9 cellular contexts compared by ENCODE assay signal in the genomic region with DNA sequence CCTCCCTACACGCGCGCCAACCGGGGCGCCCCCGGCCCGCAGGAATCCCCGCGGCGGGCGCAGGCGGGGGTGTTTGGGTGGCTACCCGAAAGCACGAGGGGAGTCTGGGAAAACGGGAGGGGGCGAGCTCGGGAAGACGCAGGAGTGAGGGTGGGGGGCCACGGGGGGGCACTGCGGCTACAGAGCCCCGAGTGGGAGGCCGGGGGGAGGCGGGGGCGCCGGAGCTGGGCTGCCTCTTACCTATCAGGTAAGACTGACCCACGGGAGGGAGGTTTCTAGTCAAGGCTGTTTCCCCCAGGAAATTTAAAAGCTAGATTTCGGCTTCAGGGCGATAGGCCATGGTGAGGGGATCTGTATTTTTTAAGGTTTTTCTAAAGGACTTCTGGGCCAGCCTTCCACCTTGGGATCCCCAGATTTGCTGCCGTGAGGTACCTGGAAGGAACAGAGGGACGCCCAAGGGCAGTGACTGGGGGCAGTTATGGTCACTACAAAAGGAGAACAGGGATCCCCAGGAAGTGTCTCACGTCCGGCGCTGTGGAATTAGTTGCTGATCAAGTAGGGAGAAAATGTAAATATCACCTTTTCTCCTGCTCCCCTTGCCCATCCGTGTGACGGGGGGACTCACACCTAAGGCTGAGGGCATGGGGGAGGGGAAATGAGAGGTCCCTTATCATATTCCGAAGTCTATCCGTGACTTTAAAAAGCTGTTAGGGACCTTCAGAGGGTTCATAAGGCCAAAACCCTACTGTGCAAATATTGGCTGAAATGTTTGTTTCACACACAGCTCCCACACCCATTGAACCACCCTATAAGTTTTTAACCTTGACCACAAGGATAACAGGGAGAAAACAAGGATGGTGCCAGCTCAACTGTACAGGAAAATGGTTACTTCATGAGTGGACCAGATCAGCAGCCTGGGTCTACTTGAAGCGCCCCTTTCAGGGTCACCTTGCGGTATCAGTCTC. TPM values are rescaled to one million over a fixed set of nuclear protein-coding genes. Genes with fewer than 3 reads are reported as not detected.
DNase-seq lines count a peak whose midpoint lies in the region; ATAC-seq, FAIRE-seq and TF ChIP-seq lines count a peak whose summit lies in the region.
"Had no signal": no experiment of that assay in that cellular context is flagged by ENCODE, and none has a peak within 500 bp of the region (broad histone marks: within the 10 kb centered on the region; RNA-seq: fewer than 3 reads in every experiment).

No MANE protein-coding gene starts in this region.

- ATAC-seq in mucosa of descending colon: peak; percentile 42
- no peak for ATAC-seq in HG02870 (IDR thresholded peaks at IDR 0.05; ENCODE audit: unreplicated experiment)

- no peak overlapping the region for H3K23ac ChIP-seq in H1 (ENCODE audit: insufficient read length)

- H4K8ac ChIP-seq in H1 (ENCODE audit: extremely low read depth, insufficient read depth, low read length): no peak overlapping the region

- H2AK5ac ChIP-seq in H1 (ENCODE audit: low read depth, low read length): no peak overlapping the region

- H3K4me2 ChIP-seq in H1 (ENCODE audit: insufficient read depth in 1 of 2, low read depth in 2 of 2, low read length in 2 of 2): peak overlapping the region; percentile 77 to 96

- peak overlapping the region; percentile 12; the same call in 1 of the 2 replicates for H2BK12ac ChIP-seq in H1 (ENCODE audit: low read depth, low read length)

- TF ChIP-seq POLR2A in H1 (IDR thresholded peaks at IDR 0.05; ENCODE audit: control extremely low read depth in 1 of 2, low read depth in 2 of 2, low read length in 2 of 2): no peak
- TF ChIP-seq POLR2A in uterus (IDR thresholded peaks at IDR 0.05): no peak

- H2BK15ac ChIP-seq in H1 (ENCODE audit: low read length): no peak overlapping the region

- no peak overlapping the region for H2BK120ac ChIP-seq in H1 (replicated peaks; ENCODE audit: low read depth, low read length)

- CTCF ChIA-PET in H1 (lab: Charles Lee; ENCODE audit: partially characterized antibody): interaction anchor here (0.6 to 2.1 kb wide), 13 partner anchors 35 to 776 kb away, joined by 3 to 8 read pairs (median 3); partner anchors contain the start of gene RHBDD1

- peak overlapping the region; percentile 70 to 97 (median 80) for H3K4me3 ChIP-seq in H1 (ENCODE audit: extremely low read depth in 1 of 4, insufficient read depth in 2 of 4, low read depth in 3 of 4, low read length in 4 of 4)
- peak overlapping the region; percentile 33 for H3K4me3 ChIP-seq in mucosa of descending colon
- H3K4me3 ChIP-seq in uterus: peak overlapping the region; percentile 67 to 69

- H3K56ac ChIP-seq in H1 (replicated peaks; ENCODE audit: insufficient read length, low read depth, low read length): no peak overlapping the region

- TF ChIP-seq CTCF in H1 (IDR thresholded peaks at IDR 0.05; ENCODE audit: control extremely low read depth in 1 of 3, insufficient read depth in 1 of 3, low read depth in 1 of 3, low read length in 3 of 3): no peak
- TF ChIP-seq CTCF in mucosa of descending colon (IDR thresholded peaks at IDR 0.05): no peak
- TF ChIP-seq CTCF in uterus (IDR thresholded peaks at IDR 0.05): peak in 1 of 4 experiments; percentile 8

- peak; percentile 65 for DNase-seq in NCI-H748 (lab: John Stamatoyannopoulos, UW; ENCODE audit: unreplicated experiment)
- DNase-seq in NCI-H748 treated with DMSO at 0.1 percent for 48 hours (lab: John Stamatoyannopoulos, UW): no peak
- peak; percentile 48 for DNase-seq in RKO (ENCODE audit: low spot score)
- peak in 1 of 2 experiments; percentile 46 for DNase-seq in H1 (ENCODE audit: low read depth in 1 of 2, low spot score in 2 of 2)
- peak; percentile 40 to 75 (median 46) for DNase-seq in mucosa of descending colon
- DNase-seq in uterus: peak in 1 of 2 donors; percentile 73
- DNase-seq in UCSD-AML1 (lab: John Stamatoyannopoulos, UW; ENCODE audit: unreplicated experiment): no peak

- no peak overlapping the region for H4K5ac ChIP-seq in H1 (ENCODE audit: insufficient read length, low read depth, low read length)

- POLR2A ChIA-PET in H1 (lab: Charles Lee; ENCODE audit: partially characterized antibody): interaction anchor here (0.7 to 1.3 kb wide), 4 partner anchors 9 to 215 kb away, joined by 3 to 4 read pairs (median 3); partner anchors contain the start of gene RHBDD1

- no peak overlapping the region for H3K4ac ChIP-seq in H1 (replicated peaks; ENCODE audit: insufficient read length, low read depth, low read length)

- peaks cover 19% of the 10 kb centered on the region for H3K23me2 ChIP-seq in H1 (ENCODE audit: low read depth, low read length)

- no peak overlapping the region for H2BK20ac ChIP-seq in H1 (ENCODE audit: low read length)

- no peak for TF ChIP-seq EP300 in H1 (IDR thresholded peaks at IDR 0.05; ENCODE audit: borderline replicate concordance in 1 of 2, low read depth in 2 of 2, low read length in 2 of 2)

- H3K27ac ChIP-seq in H1 (ENCODE audit: low read depth, low read length): no peak overlapping the region
- H3K27ac ChIP-seq in uterus: peak overlapping the region; percentile 93 to 96

- intact Hi-C loops in mucosa of descending colon (cut with DNase I, micrococcal nuclease) (loop anchor here (5.0 to 10.0 kb wide), 5 partner anchors 65 to 1128 kb away; no protein-coding TSS in a partner anchor), uterus (cut with DNase I; ENCODE audit: low total_unique reads) (loop anchor here (5.0 to 10.0 kb wide), 3 partner anchors 165 to 1135 kb away; no protein-coding TSS in a partner anchor)

- H2BK5ac ChIP-seq in H1 (ENCODE audit: low read depth, low read length): no peak overlapping the region

- no peak overlapping the region; a peak in 2 of 7 replicates for H3K9ac ChIP-seq in H1 (replicated peaks in 1 of 4; ENCODE audit: extremely low read depth in 1 of 4, low read depth in 3 of 4, low read length in 3 of 4)

- H3K36me3 ChIP-seq in H1 (ENCODE audit: control insufficient read depth in 2 of 4, insufficient read depth in 4 of 4, low read length in 3 of 4) (peaks cover 0 to 20% (median 9%) of the 10 kb centered on the region in 4 experiments; a peak in 4 of 8 replicates), mucosa of descending colon (ENCODE audit: low read depth) (no peaks in the 10 kb centered on the region), uterus (no peaks in the 10 kb centered on the region)

- H3K27me3 ChIP-seq in H1 (replicated peaks in 1 of 4; ENCODE audit: control insufficient read depth in 3 of 4, extremely low read depth in 1 of 4, insufficient read depth in 3 of 4, low read length in 3 of 4): no peaks in the 10 kb centered on the region
- H3K27me3 ChIP-seq in uterus: no peaks in the 10 kb centered on the region

- no peak overlapping the region for H4K91ac ChIP-seq in H1 (replicated peaks; ENCODE audit: insufficient read length, low read length)

- H3K79me2 ChIP-seq in H1 (ENCODE audit: control insufficient read depth in 1 of 2, insufficient read depth in 2 of 2, low read length in 2 of 2): peaks cover 0 to 27% of the 10 kb centered on the region in 2 experiments; a peak in 3 of 4 replicates

- H4K20me1 ChIP-seq in H1 (replicated peaks in 1 of 2; ENCODE audit: control insufficient read depth in 1 of 2, insufficient read depth in 2 of 2, low read length in 2 of 2): peaks cover 5 to 15% of the 10 kb centered on the region in 2 experiments

- peaks cover 0 to 3% of the 10 kb centered on the region in 2 experiments; a peak in 1 of 4 replicates for H3K9me3 ChIP-seq in H1 (ENCODE audit: insufficient read depth in 2 of 2, low read depth in 1 of 2, low read length in 1 of 2)
- H3K9me3 ChIP-seq in mucosa of descending colon: no peaks in the 10 kb centered on the region
- no peaks in the 10 kb centered on the region for H3K9me3 ChIP-seq in uterus

- H3K14ac ChIP-seq in H1 (ENCODE audit: insufficient read length): no peak overlapping the region

- H3K4me1 ChIP-seq in H1 (replicated peaks in 1 of 4; ENCODE audit: control insufficient read depth in 3 of 4, insufficient read depth in 4 of 4, low read length in 3 of 4): peaks cover 0 to 15% (median 14%) of the 10 kb centered on the region in 4 experiments; a peak in 6 of 7 replicates
- H3K4me1 ChIP-seq in mucosa of descending colon (ENCODE audit: low read depth): peaks cover 15% of the 10 kb centered on the region
- no peaks in the 10 kb centered on the region for H3K4me1 ChIP-seq in uterus

- WGBS in H1 (ENCODE audit: extremely low coverage in 1 of 2, insufficient coverage in 1 of 2, insufficient read length in 1 of 2, insufficient replicate concordance in 2 of 2, low coverage in 1 of 2, low lambda C conversion rate in 2 of 2, missing lambda C conversion rate in 1 of 2), 2 experiments: 7% methylated on average over 19 of the region's 39 CpGs; no CpG with 5 or more reads in 1 of the 2 experiments

- H2AFZ ChIP-seq in H1 (ENCODE audit: low read length): peak overlapping the region; percentile 89

- peak overlapping the region; percentile 87; the same call in 1 of the 2 replicates for H3K18ac ChIP-seq in H1 (ENCODE audit: extremely low read depth, low read length)

- 0 out of 2 replicates have a peak, but pooled peaks cover 3% of the 10 kb centered on the region for H3K79me1 ChIP-seq in H1 (ENCODE audit: low read depth, low read length)

- no peak for FAIRE-seq in H1 (lab: Jason Lieb, UNC)
- FAIRE-seq: colon had no signal

- no peak for TF ChIP-seq RAD21 in H1 (IDR thresholded peaks at IDR 0.05 in 1 of 2, conservative IDR thresholded peaks at IDR 0.05 in 1 of 2; ENCODE audit: low read depth in 2 of 2, low read length in 2 of 2)

RNA-seq across cellular contexts. Expression of gene IRS1, which starts 0.6 kb away (rescaled TPM):
- 24.9 and 26.9 TPM in 2 replicates for total RNA-seq in H1 (2021; fragmentation: NEBNext Ultra II Directional; extraction: Animal tissue kit (Norgen Biotek cat#: 25700))
- 9.1 and 12.0 TPM in 2 replicates for polyA plus RNA-seq in H1 (2011; rRNA removed)
- 8.5 TPM for polyA plus RNA-seq in H1 (2011; cell fraction: cytosol; rRNA removed)
- polyA plus RNA-seq in H1 (2011; cell fraction: nucleus; rRNA removed): 11.8 TPM
- polyA plus RNA-seq in H1 (2012, experiment 1 of 2): 8.8 to 10.8 TPM (median 9.7 TPM) in 4 replicates
- polyA plus RNA-seq in H1 (2012, experiment 2 of 2): 3.6 TPM
- polyA plus RNA-seq in H1 (2013, experiment 1 of 2): 7.5 TPM
- polyA plus RNA-seq in H1 (2013, experiment 2 of 2): 7.9 TPM
- polyA minus RNA-seq in H1 (2011; rRNA and poly(A)+ RNA removed): 11.3 and 13.1 TPM in 2 replicates
- 14.8 TPM for polyA minus RNA-seq in H1 (2011; cell fraction: cytosol; rRNA and poly(A)+ RNA removed)
- 29.4 TPM for polyA minus RNA-seq in H1 (2011; cell fraction: nucleus; rRNA and poly(A)+ RNA removed)
- total RNA-seq in mucosa of descending colon (10 to 100 TPM in 2 of 3 donors, 1 to 10 TPM in 1; 8.1 to 29.0 (median 13.5) TPM), uterus (10 to 100 TPM; 11.5 to 54.2 (median 29.5) TPM)

RNA-seq across cellular contexts. Expression of gene RHBDD1, which starts 35.6 kb away (rescaled TPM):
- 20.3 and 23.1 TPM in 2 replicates for total RNA-seq in H1 (2021; fragmentation: NEBNext Ultra II Directional; extraction: Animal tissue kit (Norgen Biotek cat#: 25700))
- 9.4 and 10.5 TPM in 2 replicates for polyA plus RNA-seq in H1 (2011; rRNA removed)
- polyA plus RNA-seq in H1 (2011; cell fraction: cytosol; rRNA removed): 9.8 TPM
- polyA plus RNA-seq in H1 (2011; cell fraction: nucleus; rRNA removed): 12.9 TPM
- polyA plus RNA-seq in H1 (2012, experiment 1 of 2): 10.3 to 14.6 TPM (median 12.9 TPM) in 4 replicates
- 1.2 TPM for polyA plus RNA-seq in H1 (2012, experiment 2 of 2)
- 16.4 TPM for polyA plus RNA-seq in H1 (2013, experiment 1 of 2)
- 18.1 TPM for polyA plus RNA-seq in H1 (2013, experiment 2 of 2)
- 72.8 and 74.6 TPM in 2 replicates for polyA minus RNA-seq in H1 (2011; rRNA and poly(A)+ RNA removed)
- polyA minus RNA-seq in H1 (2011; cell fraction: cytosol; rRNA and poly(A)+ RNA removed): 14.8 TPM
- polyA minus RNA-seq in H1 (2011; cell fraction: nucleus; rRNA and poly(A)+ RNA removed): 66.7 TPM
- total RNA-seq in mucosa of descending colon: 10 to 100 TPM; 28.7 to 41.6 (median 30.5) TPM
- total RNA-seq in uterus: 10 to 100 TPM; 19.5 to 91.5 (median 47.3) TPM

Comparison
In these comparisons a context has a peak if more than half of its experiments do, and no peak if none do; other contexts are left out.
1. DNase-seq: peak in NCI-H748 (single experiment), RKO (single experiment) and mucosa of descending colon (3 of 3); none in NCI-H748 treated with DMSO at 0.1 percent for 48 hours (single experiment) and UCSD-AML1 (single experiment).
2. Peak in every context shown above with its lines, with median percentiles within 50 percentile points of each other: H3K4me3 ChIP-seq.